14 cellular contexts compared by ENCODE assay signal in the genomic region with DNA sequence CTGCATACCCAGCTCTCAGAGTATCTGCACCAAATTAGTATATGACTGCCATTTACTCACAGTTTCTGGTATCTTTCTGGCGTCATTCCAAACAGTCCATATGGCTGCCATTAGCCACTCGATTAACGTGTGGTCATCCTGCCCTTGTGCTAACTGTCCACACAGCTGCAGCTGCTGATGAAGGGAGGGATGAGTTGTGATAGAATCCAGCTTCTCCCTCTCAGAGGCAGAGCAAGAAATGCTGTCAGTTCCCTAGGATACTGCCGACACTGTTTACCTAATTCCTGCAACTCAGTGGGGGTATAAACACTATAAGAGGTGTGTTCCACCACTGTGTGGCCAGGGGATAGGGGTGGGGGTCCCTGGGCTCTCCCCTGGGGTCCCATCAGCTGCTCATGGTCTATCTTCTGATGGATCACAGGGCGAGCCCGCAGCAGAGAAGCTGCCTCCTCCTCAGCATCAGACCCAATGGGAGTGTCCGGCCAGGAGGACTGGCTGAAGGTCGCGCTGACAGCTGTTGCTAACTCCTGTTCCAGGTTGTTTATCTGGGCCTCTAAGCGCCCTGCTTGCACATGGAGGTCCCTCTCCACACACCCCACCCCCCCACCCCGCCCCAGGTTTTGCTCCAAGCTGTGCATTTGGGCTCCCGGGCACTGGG. TPM values are rescaled to one million over a fixed set of nuclear protein-coding genes. Genes with fewer than 3 reads are reported as not detected.
DNase-seq lines count a peak whose midpoint lies in the region; ATAC-seq and TF ChIP-seq lines count a peak whose summit lies in the region.
"Had no signal": no experiment of that assay in that cellular context is flagged by ENCODE, and none has a peak within 500 bp of the region (broad histone marks: within the 10 kb centered on the region; RNA-seq: fewer than 3 reads in every experiment).

No MANE protein-coding gene starts in this region.

- H4K8ac ChIP-seq in mesenchymal stem cell (ENCODE audit: low read length), result peak overlapping the region; percentile 79

- H3K27me3 Mint-ChIP-seq in stimulated activated naive CD8-positive, alpha-beta T cell treated with anti-CD3 and anti-CD28 coated beads, Interleukin-15, amount 100 ng/mL, for 72 hours, result no peaks in the 10 kb centered on the region

- H2AK5ac ChIP-seq in mesenchymal stem cell (ENCODE audit: low read length, severe bottlenecking), result no peak overlapping the region

- H3K18ac ChIP-seq in mesenchymal stem cell (ENCODE audit: low read depth in 1 of 2, low read length in 2 of 2), result no peak overlapping the region

- H3K4ac ChIP-seq in mesenchymal stem cell (ENCODE audit: low read depth in 1 of 2, low read length in 2 of 2), result no peak overlapping the region

- no peak overlapping the region for H3K4me3 Mint-ChIP-seq in stimulated activated naive CD8-positive, alpha-beta T cell treated with anti-CD3 and anti-CD28 coated beads, Interleukin-15, amount 100 ng/mL, for 72 hours
- H3K4me3 Mint-ChIP-seq: activated CD8-positive, alpha-beta T cell treated with anti-CD3 and anti-CD28 coated beads, Interleukin-2, amount 10 ng/mL, durations not matched to agents 7 days and 5 days; immature natural killer cell had no signal

- peak overlapping the region; percentile 38 for H3K9ac ChIP-seq in mesenchymal stem cell (ENCODE audit: low read length)

- peaks cover 9% of the 10 kb centered on the region for H3K4me1 ChIP-seq in mesenchymal stem cell (ENCODE audit: control insufficient read depth, insufficient read depth, low read depth, low read length)

- no peak overlapping the region for H3K23ac ChIP-seq in mesenchymal stem cell (ENCODE audit: low read length in 2 of 2)

- H2AFZ ChIP-seq in mesenchymal stem cell (ENCODE audit: low read depth, low read length), result peak overlapping the region; percentile 18

- H3K27ac Mint-ChIP-seq in stimulated activated naive CD8-positive, alpha-beta T cell treated with anti-CD3 and anti-CD28 coated beads, Interleukin-15, amount 100 ng/mL, for 72 hours, result no peak overlapping the region
- H3K27ac Mint-ChIP-seq: immature natural killer cell had no signal

- peak; percentile 23 for DNase-seq in AG09309 (ENCODE audit: low read depth)
- DNase-seq in LHCN-M2 (ENCODE audit: low read depth), result peak; percentile 70
- peak; percentile 54 to 57 for DNase-seq in cardiac fibroblast (ENCODE audit: low read depth in 2 of 2)
- peak; percentile 73 for DNase-seq in mesenchymal stem cell
- DNase-seq in stimulated activated naive CD8-positive, alpha-beta T cell treated with anti-CD3 and anti-CD28 coated beads, Interleukin-15, amount 100 ng/mL, for 72 hours, result no peak
- DNase-seq in activated T-cell treated with anti-CD3 and anti-CD28 coated beads for 4 hours, result no peak
- no peak for DNase-seq in 8988T
- DNase-seq: activated CD8-positive, alpha-beta T cell treated with anti-CD3 and anti-CD28 coated beads, Interleukin-2, amount 10 ng/mL, durations not matched to agents 7 days and 5 days; immature natural killer cell; Karpas-422; stimulated activated naive CD4-positive, alpha-beta T cell treated with Interleukin-2 at 50 U/mL for 16 hours had no signal

- ATAC-seq in stimulated activated naive CD8-positive, alpha-beta T cell treated with anti-CD3 and anti-CD28 coated beads, Interleukin-15, amount 100 ng/mL, for 72 hours, result no peak
- ATAC-seq in GM19397 (IDR thresholded peaks at IDR 0.05; ENCODE audit: unreplicated experiment), result no peak
- ATAC-seq: activated CD8-positive, alpha-beta T cell treated with anti-CD3 and anti-CD28 coated beads, Interleukin-2, amount 10 ng/mL, durations not matched to agents 7 days and 5 days had no signal

- no peaks in the 10 kb centered on the region for H3K9me3 Mint-ChIP-seq in stimulated activated naive CD8-positive, alpha-beta T cell treated with anti-CD3 and anti-CD28 coated beads, Interleukin-15, amount 100 ng/mL, for 72 hours
- H3K9me3 Mint-ChIP-seq: immature natural killer cell had no signal

- H2BK120ac ChIP-seq in mesenchymal stem cell (ENCODE audit: low read depth, low read length), result peak overlapping the region; percentile 62

- no peak overlapping the region for H3K14ac ChIP-seq in mesenchymal stem cell (ENCODE audit: low read length in 2 of 2)

- H2BK5ac ChIP-seq in mesenchymal stem cell (ENCODE audit: low read depth, low read length, poor library complexity, severe bottlenecking), result no peak overlapping the region

- H4K91ac ChIP-seq in mesenchymal stem cell (ENCODE audit: low read length), result no peak overlapping the region

- H3K4me2 ChIP-seq in mesenchymal stem cell (ENCODE audit: low read length, poor library complexity, severe bottlenecking), result no peak overlapping the region

- H3K36me3 ChIP-seq in mesenchymal stem cell (ENCODE audit: control insufficient read depth in 1 of 2, insufficient read depth in 2 of 2, low read depth in 1 of 2, low read length in 2 of 2), result no peaks in the 10 kb centered on the region
- H3K36me3 ChIP-seq: cardiac muscle cell had no signal

- H2BK15ac ChIP-seq in mesenchymal stem cell (ENCODE audit: low read depth, poor library complexity, severe bottlenecking), result no peak overlapping the region

- no peak overlapping the region for H3K27ac ChIP-seq in mesenchymal stem cell (ENCODE audit: low read length, poor library complexity, severe bottlenecking)

- H3K9me3 ChIP-seq in mesenchymal stem cell (ENCODE audit: control insufficient read depth, low read length), result no peaks in the 10 kb centered on the region

- no peaks in the 10 kb centered on the region for H3K27me3 ChIP-seq in mesenchymal stem cell (ENCODE audit: control insufficient read depth in 1 of 2, insufficient read depth in 1 of 2, low read length in 2 of 2)
- H3K27me3 ChIP-seq: cardiac muscle cell had no signal

- peaks cover 17% of the 10 kb centered on the region for H3K4me1 Mint-ChIP-seq in stimulated activated naive CD8-positive, alpha-beta T cell treated with anti-CD3 and anti-CD28 coated beads, Interleukin-15, amount 100 ng/mL, for 72 hours

- H3K79me1 ChIP-seq in mesenchymal stem cell (replicated peaks; ENCODE audit: low read length, poor library complexity, severe bottlenecking), result no peaks in the 10 kb centered on the region

- WGBS in mesenchymal stem cell, result 72% methylated on average over 11 of the region's 12 CpGs

- H3K4me3 ChIP-seq in AG09309 (ENCODE audit: control insufficient read depth, low read depth, low read length), result no peak overlapping the region
- H3K4me3 ChIP-seq in cardiac fibroblast (replicated peaks in 1 of 2; ENCODE audit: low read depth in 2 of 2, low read length in 2 of 2), result no peak overlapping the region
- H3K4me3 ChIP-seq in mesenchymal stem cell (ENCODE audit: insufficient read depth in 1 of 2, low read depth in 1 of 2, low read length in 2 of 2), result peak overlapping the region in 1 of 2 experiments; percentile 70
- H3K4me3 ChIP-seq: cardiac muscle cell had no signal

- TF ChIP-seq CTCF in AG09309 (IDR thresholded peaks at IDR 0.05; ENCODE audit: control insufficient read depth, insufficient read depth, low read depth, low read length, missing control alignments) (no peak), cardiac fibroblast (IDR thresholded peaks at IDR 0.05; ENCODE audit: low read depth, low read length) (no peak)

- peak overlapping the region in 1 of 2 experiments; percentile 21 for H2BK12ac ChIP-seq in mesenchymal stem cell (ENCODE audit: low read length in 2 of 2)

RNA-seq across cellular contexts. Expression of a gene that starts 17.3 kb away (rescaled TPM):
- 3.3 and 4.6 TPM in 2 replicates for total RNA-seq in LHCN-M2 (2014; rRNA removed)
- 0.96 TPM for polyA plus RNA-seq in LHCN-M2 (2012)
- polyA plus RNA-seq in mesenchymal stem cell (2013, experiment 1 of 2), result 1.8 TPM
- polyA plus RNA-seq in mesenchymal stem cell (2013, experiment 2 of 2), result 1.7 TPM

RNA-seq across cellular contexts. Expression of a gene that starts 22.1 kb away (rescaled TPM):
- 2.1 TPM in 2 replicates for total RNA-seq in LHCN-M2 (2014; rRNA removed)
- 1.4 TPM for polyA plus RNA-seq in LHCN-M2 (2012)
- 1.5 TPM for polyA plus RNA-seq in mesenchymal stem cell (2013, experiment 1 of 2)
- polyA plus RNA-seq in mesenchymal stem cell (2013, experiment 2 of 2), result 1.5 TPM

RNA-seq across cellular contexts. Expression of a gene that starts 22.2 kb away (rescaled TPM):
- total RNA-seq in LHCN-M2 (2014; rRNA removed), result not detected in 2 replicates
- polyA plus RNA-seq in LHCN-M2 (2012), result not detected
- polyA plus RNA-seq in mesenchymal stem cell (2013, experiment 1 of 2), result 0.17 TPM
- polyA plus RNA-seq in mesenchymal stem cell (2013, experiment 2 of 2), result 0.15 TPM
- total RNA-seq: activated CD8-positive, alpha-beta T cell treated with anti-CD3 and anti-CD28 coated beads, Interleukin-2, amount 10 ng/mL, durations not matched to agents 7 days and 5 days; cardiac muscle cell; SK-MEL-5 had no signal
- polyA plus RNA-seq: immature natural killer cell had no signal

Comparison
In these comparisons a context has a peak if more than half of its experiments do, and no peak if none do; other contexts are left out.
1. DNase-seq: peak in AG09309 (single experiment), LHCN-M2 (single experiment), cardiac fibroblast (2 of 2) and mesenchymal stem cell (single experiment); none in stimulated activated naive CD8-positive, alpha-beta T cell treated with anti-CD3 and anti-CD28 coated beads, Interleukin-15, amount 100 ng/mL, for 72 hours (0 of 2), activated T-cell treated with anti-CD3 and anti-CD28 coated beads for 4 hours (single experiment) and 8988T (single experiment).